13 cellular contexts compared by ENCODE assay signal in genomic region chr19:29683009-29683408, GRCh38. TPM values are rescaled to one million over a fixed set of nuclear protein-coding genes. Genes with fewer than 3 reads are reported as not detected.
DNase-seq lines count a peak whose midpoint lies in the region; ATAC-seq and TF ChIP-seq lines count a peak whose summit lies in the region.
"Had no signal": no experiment of that assay in that cellular context is flagged by ENCODE, and none has a peak within 500 bp of the region (broad histone marks: within the 10 kb centered on the region; RNA-seq: fewer than 3 reads in every experiment).

No MANE protein-coding gene starts in this region.

- H3K4me3 Mint-ChIP-seq in natural killer cell, result no peak overlapping the region
- no peak overlapping the region for H3K4me3 Mint-ChIP-seq in natural killer cell treated with Interleukin-12 subunit alpha and Interleukin-12 subunit beta and Interleukin-15 and Interleukin-18, amount 100 ng/mL, for 72 hours
- H3K4me3 Mint-ChIP-seq in brain, result peak overlapping the region in 1 of 5 experiments; percentile 17
- peak overlapping the region in 2 of 10 donors; percentile 25 to 34 for H3K4me3 Mint-ChIP-seq in naive thymus-derived CD4-positive, alpha-beta T cell
- H3K4me3 Mint-ChIP-seq: activated T-cell treated with anti-CD3 and anti-CD28 coated beads, Interleukin-2, amount 50 U/mL, for 72 hours had no signal

- intact Hi-C loops in natural killer cell (cut with micrococcal nuclease) (no loop called here), prostate gland (cut with DNase I) (no loop called here)
- intact Hi-C loops in naive thymus-derived CD4-positive, alpha-beta T cell (cut with micrococcal nuclease), result no loop called here

- TF ChIP-seq CTCF in natural killer cell (IDR thresholded peaks at IDR 0.05) (no peak), brain (conservative IDR thresholded peaks at IDR 0.05) (no peak), prostate gland (IDR thresholded peaks at IDR 0.05) (no peak)

- H3K4me1 Mint-ChIP-seq in natural killer cell, result peaks cover 61 to 77% of the 10 kb centered on the region in 2 donors
- peaks cover 45 to 59% of the 10 kb centered on the region in 2 donors for H3K4me1 Mint-ChIP-seq in natural killer cell treated with Interleukin-12 subunit alpha and Interleukin-12 subunit beta and Interleukin-15 and Interleukin-18, amount 100 ng/mL, for 72 hours (ENCODE audit: low read depth in 2 of 2)
- H3K4me1 Mint-ChIP-seq in brain, result peaks cover 28% of the 10 kb centered on the region
- peaks cover 29 to 68% (median 51%) of the 10 kb centered on the region in 7 donors for H3K4me1 Mint-ChIP-seq in naive thymus-derived CD4-positive, alpha-beta T cell

- no peaks in the 10 kb centered on the region for H3K36me3 Mint-ChIP-seq in natural killer cell
- H3K36me3 Mint-ChIP-seq in natural killer cell treated with Interleukin-12 subunit alpha and Interleukin-12 subunit beta and Interleukin-15 and Interleukin-18, amount 100 ng/mL, for 72 hours, result no peaks in the 10 kb centered on the region
- no peaks in the 10 kb centered on the region for H3K36me3 Mint-ChIP-seq in brain
- H3K36me3 Mint-ChIP-seq in naive thymus-derived CD4-positive, alpha-beta T cell, result peaks cover 0 to 9% (median 0%) of the 10 kb centered on the region in 5 donors

- ATAC-seq in natural killer cell (no peak), GM21360 (IDR thresholded peaks at IDR 0.05; ENCODE audit: unreplicated experiment) (no peak), HG03108 (IDR thresholded peaks at IDR 0.05; ENCODE audit: unreplicated experiment) (no peak), HG03460 (IDR thresholded peaks at IDR 0.05; ENCODE audit: unreplicated experiment) (no peak)
- ATAC-seq in natural killer cell treated with Interleukin-12 subunit alpha and Interleukin-12 subunit beta and Interleukin-15 and Interleukin-18, amount 100 ng/mL, for 72 hours, result no peak
- no peak for ATAC-seq in naive thymus-derived CD4-positive, alpha-beta T cell
- ATAC-seq: activated T-cell treated with anti-CD3 and anti-CD28 coated beads, Interleukin-2, amount 50 U/mL, for 72 hours had no signal

- H3K4me1 ChIP-seq in naive thymus-derived CD4-positive, alpha-beta T cell (ENCODE audit: control insufficient read depth in 2 of 2, insufficient read depth in 2 of 2, low read length in 2 of 2), result peaks cover 46 to 48% of the 10 kb centered on the region in 2 donors
- peaks cover 9% of the 10 kb centered on the region for H3K4me1 ChIP-seq in prostate gland (replicated peaks)

- peak overlapping the region; percentile 36 to 86 for H3K27ac Mint-ChIP-seq in natural killer cell
- peak overlapping the region in 1 of 2 donors; percentile 72 for H3K27ac Mint-ChIP-seq in natural killer cell treated with Interleukin-12 subunit alpha and Interleukin-12 subunit beta and Interleukin-15 and Interleukin-18, amount 100 ng/mL, for 72 hours
- H3K27ac Mint-ChIP-seq in brain, result peak overlapping the region in 4 of 5 experiments; percentile 40 to 63 (median 60)
- peak overlapping the region in 5 of 9 donors; percentile 9 to 73 (median 47) for H3K27ac Mint-ChIP-seq in naive thymus-derived CD4-positive, alpha-beta T cell

- CTCF ChIA-PET in naive thymus-derived CD4-positive, alpha-beta T cell (lab: Charles Lee), result interaction anchor here (1.7 kb wide), 1 partner anchor 73 kb away, joined by 4 read pairs; no protein-coding TSS in a partner anchor

- H3K9me3 Mint-ChIP-seq in natural killer cell, result no peaks in the 10 kb centered on the region
- no peaks in the 10 kb centered on the region for H3K9me3 Mint-ChIP-seq in natural killer cell treated with Interleukin-12 subunit alpha and Interleukin-12 subunit beta and Interleukin-15 and Interleukin-18, amount 100 ng/mL, for 72 hours
- no peaks in the 10 kb centered on the region for H3K9me3 Mint-ChIP-seq in brain
- peaks cover 0 to 2% (median 0%) of the 10 kb centered on the region in 11 donors for H3K9me3 Mint-ChIP-seq in naive thymus-derived CD4-positive, alpha-beta T cell
- H3K9me3 Mint-ChIP-seq: activated T-cell treated with anti-CD3 and anti-CD28 coated beads, Interleukin-2, amount 50 U/mL, for 72 hours had no signal

- no peak for TF ChIP-seq POLR2A in prostate gland (IDR thresholded peaks at IDR 0.05)

- H3K27me3 Mint-ChIP-seq in natural killer cell (ENCODE audit: low read depth in 2 of 2), result no peaks in the 10 kb centered on the region
- H3K27me3 Mint-ChIP-seq in natural killer cell treated with Interleukin-12 subunit alpha and Interleukin-12 subunit beta and Interleukin-15 and Interleukin-18, amount 100 ng/mL, for 72 hours, result no peaks in the 10 kb centered on the region
- peaks cover 16% of the 10 kb centered on the region for H3K27me3 Mint-ChIP-seq in brain
- H3K27me3 Mint-ChIP-seq in naive thymus-derived CD4-positive, alpha-beta T cell, result no peaks in the 10 kb centered on the region

- H3K27ac ChIP-seq in naive thymus-derived CD4-positive, alpha-beta T cell (ENCODE audit: low read depth, low read length), result no peak overlapping the region
- no peak overlapping the region for H3K27ac ChIP-seq in prostate gland

- POLR2A ChIA-PET in naive thymus-derived CD4-positive, alpha-beta T cell (lab: Charles Lee), result interaction anchor here (3.5 kb wide), 1 partner anchor 10 kb away, joined by 29 read pairs; no protein-coding TSS in a partner anchor

- no peaks in the 10 kb centered on the region for H3K27me3 ChIP-seq in naive thymus-derived CD4-positive, alpha-beta T cell (ENCODE audit: control insufficient read depth in 2 of 2, insufficient read depth in 2 of 2, low read length in 2 of 2)
- H3K27me3 ChIP-seq in prostate gland (replicated peaks; ENCODE audit: insufficient read depth), result no peaks in the 10 kb centered on the region
- H3K27me3 ChIP-seq: sigmoid colon had no signal

- no peaks in the 10 kb centered on the region for H3K36me3 ChIP-seq in naive thymus-derived CD4-positive, alpha-beta T cell (ENCODE audit: control insufficient read depth in 2 of 3, insufficient read depth in 3 of 3, low read length in 3 of 3)
- no peaks in the 10 kb centered on the region for H3K36me3 ChIP-seq in prostate gland
- H3K36me3 ChIP-seq: sigmoid colon had no signal

- H3K4me3 ChIP-seq in naive thymus-derived CD4-positive, alpha-beta T cell (ENCODE audit: low read length), result no peak overlapping the region
- H3K4me3 ChIP-seq in prostate gland, result no peak overlapping the region
- H3K4me3 ChIP-seq: sigmoid colon had no signal

- 88% methylated on average over 10 of the region's 10 CpGs for WGBS in prostate gland

- no peaks in the 10 kb centered on the region for H3K9me3 ChIP-seq in naive thymus-derived CD4-positive, alpha-beta T cell (ENCODE audit: control insufficient read depth in 2 of 3, low read length in 3 of 3)
- H3K9me3 ChIP-seq in prostate gland, result no peaks in the 10 kb centered on the region
- H3K9me3 ChIP-seq: sigmoid colon had no signal

- no peak for DNase-seq in natural killer cell
- no peak for DNase-seq in natural killer cell treated with Interleukin-12 subunit alpha and Interleukin-12 subunit beta and Interleukin-15 and Interleukin-18, amount 100 ng/mL, for 72 hours (ENCODE audit: low spot score)
- DNase-seq in naive thymus-derived CD4-positive, alpha-beta T cell, result no peak
- no peak for DNase-seq in prostate gland (ENCODE audit: low spot score)
- DNase-seq: activated T-cell treated with anti-CD3 and anti-CD28 coated beads, Interleukin-2, amount 50 U/mL, for 72 hours; NCI-H1930; NK-92 treated with Interleukin-12 subunit alpha and Interleukin-12 subunit beta, amount 100 ng/mL, for 24 hours; sigmoid colon; trophoblast cell had no signal

RNA-seq across cellular contexts. Expression of gene PLEKHF1, which starts 17.7 kb away (rescaled TPM):
- total RNA-seq in natural killer cell (10 to 100 TPM; 53.0 to 81.8 (median 53.8) TPM), prostate gland (10 to 100 TPM; 64.3 to 64.4 TPM)
- total RNA-seq in natural killer cell treated with Interleukin-12 subunit alpha and Interleukin-12 subunit beta and Interleukin-15 and Interleukin-18, amount 100 ng/mL, for 72 hours, result 10 to 100 TPM; 15.6 to 17.7 TPM
- polyA plus RNA-seq in brain (ENCODE audit: insufficient read depth, low read depth, low replicate concordance), result 5.6 TPM
- total RNA-seq in naive thymus-derived CD4-positive, alpha-beta T cell, result 10 to 100 TPM; 11.1 to 47.2 (median 17.5) TPM
- polyA plus RNA-seq in naive thymus-derived CD4-positive, alpha-beta T cell, result 10 to 100 TPM; 11.5 to 37.6 TPM

RNA-seq across cellular contexts. Expression of gene C19orf12, which starts 32.1 kb away (rescaled TPM):
- total RNA-seq in natural killer cell (10 to 100 TPM; 33.1 to 52.6 (median 47.5) TPM), prostate gland (10 to 100 TPM; 27.9 to 42.4 TPM)
- 10 to 100 TPM; 44.8 to 50.8 TPM for total RNA-seq in natural killer cell treated with Interleukin-12 subunit alpha and Interleukin-12 subunit beta and Interleukin-15 and Interleukin-18, amount 100 ng/mL, for 72 hours
- 34.1 TPM for polyA plus RNA-seq in brain (ENCODE audit: insufficient read depth, low read depth, low replicate concordance)
- 10 to 100 TPM; 19.8 to 51.5 (median 24.6) TPM for total RNA-seq in naive thymus-derived CD4-positive, alpha-beta T cell
- 10 to 100 TPM; 17.6 to 23.3 TPM for polyA plus RNA-seq in naive thymus-derived CD4-positive, alpha-beta T cell
